Comparison of ENCODE assay signal across 20 cellular contexts in the genomic region with DNA sequence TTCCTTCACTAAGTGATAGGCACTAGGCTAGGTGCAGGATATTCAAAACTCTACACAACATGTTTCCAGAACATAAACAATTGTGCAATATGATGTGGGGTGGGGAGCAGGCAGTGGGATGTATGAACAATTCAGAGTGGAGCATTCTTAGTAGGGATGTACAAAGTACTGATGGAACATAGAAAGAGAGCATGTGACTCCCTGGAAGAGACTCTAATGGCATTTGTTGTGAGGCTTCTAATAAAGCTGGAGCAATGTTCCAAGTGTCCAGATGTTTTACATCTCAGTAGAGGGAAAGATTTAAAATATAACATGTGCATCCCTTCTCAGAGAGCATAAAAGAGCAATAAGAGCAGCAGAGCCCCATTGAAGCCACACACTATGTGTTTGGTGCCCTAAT.
"Had no signal": no experiment of that assay in that cellular context is flagged by ENCODE, and none has a peak within 500 bp of the region (broad histone marks: within the 10 kb centered on the region; RNA-seq: fewer than 3 reads in every experiment).

No MANE protein-coding gene starts in this region.

- H3K4me3 ChIP-seq: MG63, SJSA1, SK-N-MC had no signal

- H3K4me1 ChIP-seq: SJSA1 had no signal

- H3K27me3 ChIP-seq: MG63 had no signal

- H3K9me3 ChIP-seq: SJSA1 had no signal

- H3K27ac ChIP-seq: SJSA1, SK-N-MC had no signal

- DNase-seq: Karpas-422, KG1, MG63, NCI-H1092 treated with DMSO at 0.1 percent for 48 hours, NCI-H1436, NCI-H1694, NCI-H187 treated with DMSO at 0.1 percent for 48 hours, NCI-H2029 treated with DMSO at 0.1 percent for 48 hours, NCI-H2171 treated with DMSO at 0.1 percent for 48 hours, NCI-H345, NCI-H446 treated with DMSO at 0.1 percent for 48 hours, NCI-H510A treated with DMSO at 0.1 percent for 48 hours, NCI-H526 treated with DMSO at 0.1 percent for 48 hours, NCI-H748 treated with DMSO at 0.1 percent for 48 hours, Right ventricle myocardium superior, RPMI8226, SIG-M5 had no signal

- ATAC-seq: HepG2 had no signal

- H3K36me3 ChIP-seq: MG63, SJSA1 had no signal
